ENCODE assay signal across 16 cellular contexts in genomic region chr1:172270605-172271004, GRCh38.
DNase-seq lines count a peak whose midpoint lies in the region; ATAC-seq and TF ChIP-seq lines count a peak whose summit lies in the region.
"Had no signal": no experiment of that assay in that cellular context is flagged by ENCODE, and none has a peak within 500 bp of the region (broad histone marks: within the 10 kb centered on the region; RNA-seq: fewer than 3 reads in every experiment).

No MANE protein-coding gene starts in this region.

- peak overlapping the region; percentile 28 for H3K4me3 Mint-ChIP-seq in natural killer cell treated with Interleukin-12 subunit alpha and Interleukin-12 subunit beta and Interleukin-15 and Interleukin-18, amount 100 ng/mL, for 72 hours
- H3K4me3 Mint-ChIP-seq in natural killer cell, result no peak overlapping the region
- peak overlapping the region; percentile 63 for H3K4me3 Mint-ChIP-seq in activated T-helper 2 cell treated with anti-CD3 and anti-CD28 coated beads, Interferon-gamma antibody, Interleukin-2, Interleukin-4, amounts not matched to agents 10 μg/mL and 5 μg/mL and 100 μg/mL, durations not matched to agents 14 hours and 24 hours and 36 hours (ENCODE audit: low read depth)
- H3K4me3 Mint-ChIP-seq: GM23338; stimulated activated naive B cell treated with anti-CD40 and anti-IgM and Interleukin-4, amounts not matched to agents 10 μg/mL and 1 μg/mL and 100 μg/mL, for 72 hours had no signal

- no peak overlapping the region for H2BK12ac ChIP-seq in mesenchymal stem cell (ENCODE audit: low read length in 2 of 2)

- H2BK15ac ChIP-seq in mesenchymal stem cell (ENCODE audit: low read depth, poor library complexity, severe bottlenecking), result no peak overlapping the region

- H3K27me3 ChIP-seq in mesenchymal stem cell (ENCODE audit: control insufficient read depth in 1 of 2, insufficient read depth in 1 of 2, low read length in 2 of 2), result no peaks in the 10 kb centered on the region
- no peaks in the 10 kb centered on the region for H3K27me3 ChIP-seq in MG63
- H3K27me3 ChIP-seq: heart left ventricle had no signal

- H3K9ac ChIP-seq in mesenchymal stem cell (ENCODE audit: low read length), result peak overlapping the region; percentile 82
- H3K9ac ChIP-seq: parathyroid adenoma had no signal

- H2AFZ ChIP-seq in mesenchymal stem cell (ENCODE audit: low read depth, low read length), result no peak overlapping the region
- H2AFZ ChIP-seq: GM23338, parathyroid adenoma had no signal

- intact Hi-C loops in natural killer cell (cut with micrococcal nuclease), result no loop called here
- intact Hi-C loops in activated T-helper 2 cell treated with anti-CD3 and anti-CD28 coated beads, Interferon-gamma antibody, Interleukin-2, Interleukin-4, amounts not matched to agents 10 μg/mL and 5 μg/mL and 100 μg/mL, durations not matched to agents 14 hours and 24 hours and 36 hours (cut with micrococcal nuclease), result loop anchor here (1.0 to 10.0 kb wide), 9 partner anchors 68 to 424 kb away; partner anchors contain the start of gene SUCO

- TF ChIP-seq CTCF in natural killer cell (IDR thresholded peaks at IDR 0.05), result no peak

- peak in 1 of 2 donors; percentile 71 for ATAC-seq in natural killer cell treated with Interleukin-12 subunit alpha and Interleukin-12 subunit beta and Interleukin-15 and Interleukin-18, amount 100 ng/mL, for 72 hours
- ATAC-seq in natural killer cell (no peak), GM21737 (IDR thresholded peaks at IDR 0.05; ENCODE audit: unreplicated experiment) (no peak)
- ATAC-seq: GM23338; heart left ventricle; stimulated activated naive B cell treated with anti-CD40 and anti-IgM and Interleukin-4, amounts not matched to agents 10 μg/mL and 1 μg/mL and 100 μg/mL, for 72 hours had no signal

- WGBS in mesenchymal stem cell, result no CpG with 5 or more reads among the region's 3 CpGs

- H2AK5ac ChIP-seq in mesenchymal stem cell (ENCODE audit: low read length, severe bottlenecking), result no peak overlapping the region

- peak overlapping the region; percentile 6 to 17 for H3K27ac Mint-ChIP-seq in natural killer cell treated with Interleukin-12 subunit alpha and Interleukin-12 subunit beta and Interleukin-15 and Interleukin-18, amount 100 ng/mL, for 72 hours
- no peak overlapping the region for H3K27ac Mint-ChIP-seq in natural killer cell
- peak overlapping the region; percentile 67 for H3K27ac Mint-ChIP-seq in activated T-helper 2 cell treated with anti-CD3 and anti-CD28 coated beads, Interferon-gamma antibody, Interleukin-2, Interleukin-4, amounts not matched to agents 10 μg/mL and 5 μg/mL and 100 μg/mL, durations not matched to agents 14 hours and 24 hours and 36 hours
- H3K27ac Mint-ChIP-seq: GM23338; stimulated activated naive B cell treated with anti-CD40 and anti-IgM and Interleukin-4, amounts not matched to agents 10 μg/mL and 1 μg/mL and 100 μg/mL, for 72 hours had no signal

- no peak overlapping the region for H3K18ac ChIP-seq in mesenchymal stem cell (ENCODE audit: low read depth in 1 of 2, low read length in 2 of 2)

- peaks cover 4% of the 10 kb centered on the region for H3K9me3 Mint-ChIP-seq in natural killer cell treated with Interleukin-12 subunit alpha and Interleukin-12 subunit beta and Interleukin-15 and Interleukin-18, amount 100 ng/mL, for 72 hours
- no peaks in the 10 kb centered on the region for H3K9me3 Mint-ChIP-seq in natural killer cell
- H3K9me3 Mint-ChIP-seq in activated T-helper 2 cell treated with anti-CD3 and anti-CD28 coated beads, Interferon-gamma antibody, Interleukin-2, Interleukin-4, amounts not matched to agents 10 μg/mL and 5 μg/mL and 100 μg/mL, durations not matched to agents 14 hours and 24 hours and 36 hours, result no peaks in the 10 kb centered on the region
- H3K9me3 Mint-ChIP-seq: GM23338; stimulated activated naive B cell treated with anti-CD40 and anti-IgM and Interleukin-4, amounts not matched to agents 10 μg/mL and 1 μg/mL and 100 μg/mL, for 72 hours had no signal

- H3K27ac ChIP-seq in mesenchymal stem cell (ENCODE audit: low read length, poor library complexity, severe bottlenecking), result no peak overlapping the region
- H3K27ac ChIP-seq: parathyroid adenoma had no signal

- H3K14ac ChIP-seq in mesenchymal stem cell (ENCODE audit: low read length in 2 of 2), result no peak overlapping the region

- H3K36me3 ChIP-seq in mesenchymal stem cell (ENCODE audit: control insufficient read depth in 1 of 2, insufficient read depth in 2 of 2, low read depth in 1 of 2, low read length in 2 of 2) (no peaks in the 10 kb centered on the region), MG63 (no peaks in the 10 kb centered on the region)
- H3K36me3 ChIP-seq: heart left ventricle had no signal

- no peaks in the 10 kb centered on the region for H3K4me1 ChIP-seq in mesenchymal stem cell (ENCODE audit: control insufficient read depth, insufficient read depth, low read depth, low read length)
- H3K4me1 ChIP-seq: parathyroid adenoma had no signal

- no peak overlapping the region for H3K4me2 ChIP-seq in mesenchymal stem cell (ENCODE audit: low read length, poor library complexity, severe bottlenecking)
- H3K4me2 ChIP-seq: GM23338 had no signal

- H4K8ac ChIP-seq in mesenchymal stem cell (ENCODE audit: low read length), result no peak overlapping the region

- no peak overlapping the region for H3K23ac ChIP-seq in mesenchymal stem cell (ENCODE audit: low read length in 2 of 2)

- no peak overlapping the region for H3K4ac ChIP-seq in mesenchymal stem cell (ENCODE audit: low read depth in 1 of 2, low read length in 2 of 2)

- DNase-seq in natural killer cell treated with Interleukin-12 subunit alpha and Interleukin-12 subunit beta and Interleukin-15 and Interleukin-18, amount 100 ng/mL, for 72 hours (ENCODE audit: low spot score), result no peak
- DNase-seq in natural killer cell, result no peak
- DNase-seq in activated T-helper 2 cell treated with anti-CD3 and anti-CD28 coated beads, Interferon-gamma antibody, Interleukin-2, Interleukin-4, amounts not matched to agents 10 μg/mL and 5 μg/mL and 100 μg/mL, durations not matched to agents 14 hours and 24 hours and 36 hours (ENCODE audit: low spot score), result no peak
- peak; percentile 51 for DNase-seq in mesenchymal stem cell
- no peak for DNase-seq in NCI-H2171 (lab: John Stamatoyannopoulos, UW)
- DNase-seq in amniotic stem cell (lab: John Stamatoyannopoulos, UW), result no peak
- no peak for DNase-seq in MG63
- DNase-seq: DMS53; heart left ventricle; NCI-H226; stimulated activated CD4-positive, alpha-beta T cell treated with anti-CD3 and anti-CD28 coated beads, Interleukin-2, amount 100 ng/mL, for 24 hours; stimulated activated naive B cell treated with anti-CD40 and anti-IgM and Interleukin-4, amounts not matched to agents 10 μg/mL and 1 μg/mL and 100 μg/mL, for 72 hours had no signal

- H3K27me3 Mint-ChIP-seq in natural killer cell treated with Interleukin-12 subunit alpha and Interleukin-12 subunit beta and Interleukin-15 and Interleukin-18, amount 100 ng/mL, for 72 hours, result no peaks in the 10 kb centered on the region
- no peaks in the 10 kb centered on the region for H3K27me3 Mint-ChIP-seq in natural killer cell (ENCODE audit: low read depth in 2 of 2)
- no peaks in the 10 kb centered on the region for H3K27me3 Mint-ChIP-seq in activated T-helper 2 cell treated with anti-CD3 and anti-CD28 coated beads, Interferon-gamma antibody, Interleukin-2, Interleukin-4, amounts not matched to agents 10 μg/mL and 5 μg/mL and 100 μg/mL, durations not matched to agents 14 hours and 24 hours and 36 hours (ENCODE audit: low read depth)
- H3K27me3 Mint-ChIP-seq: stimulated activated naive B cell treated with anti-CD40 and anti-IgM and Interleukin-4, amounts not matched to agents 10 μg/mL and 1 μg/mL and 100 μg/mL, for 72 hours had no signal

- H3K9me3 ChIP-seq in mesenchymal stem cell (ENCODE audit: control insufficient read depth, low read length), result no peaks in the 10 kb centered on the region
- H3K9me3 ChIP-seq in MG63, result no peaks in the 10 kb centered on the region
- H3K9me3 ChIP-seq: heart left ventricle had no signal

- H3K36me3 Mint-ChIP-seq in natural killer cell treated with Interleukin-12 subunit alpha and Interleukin-12 subunit beta and Interleukin-15 and Interleukin-18, amount 100 ng/mL, for 72 hours, result no peaks in the 10 kb centered on the region
- no peaks in the 10 kb centered on the region for H3K36me3 Mint-ChIP-seq in natural killer cell
- H3K36me3 Mint-ChIP-seq in activated T-helper 2 cell treated with anti-CD3 and anti-CD28 coated beads, Interferon-gamma antibody, Interleukin-2, Interleukin-4, amounts not matched to agents 10 μg/mL and 5 μg/mL and 100 μg/mL, durations not matched to agents 14 hours and 24 hours and 36 hours (ENCODE audit: low read depth), result peaks cover 3% of the 10 kb centered on the region
- H3K36me3 Mint-ChIP-seq: stimulated activated naive B cell treated with anti-CD40 and anti-IgM and Interleukin-4, amounts not matched to agents 10 μg/mL and 1 μg/mL and 100 μg/mL, for 72 hours had no signal

- peaks cover 1% of the 10 kb centered on the region for H3K79me1 ChIP-seq in mesenchymal stem cell (replicated peaks; ENCODE audit: low read length, poor library complexity, severe bottlenecking)

- H2BK120ac ChIP-seq in mesenchymal stem cell (ENCODE audit: low read depth, low read length), result no peak overlapping the region

- H3K4me1 Mint-ChIP-seq in natural killer cell treated with Interleukin-12 subunit alpha and Interleukin-12 subunit beta and Interleukin-15 and Interleukin-18, amount 100 ng/mL, for 72 hours (ENCODE audit: low read depth in 2 of 2), result peaks cover 14 to 25% of the 10 kb centered on the region in 2 donors
- no peaks in the 10 kb centered on the region for H3K4me1 Mint-ChIP-seq in natural killer cell
- peaks cover 69% of the 10 kb centered on the region for H3K4me1 Mint-ChIP-seq in activated T-helper 2 cell treated with anti-CD3 and anti-CD28 coated beads, Interferon-gamma antibody, Interleukin-2, Interleukin-4, amounts not matched to agents 10 μg/mL and 5 μg/mL and 100 μg/mL, durations not matched to agents 14 hours and 24 hours and 36 hours (ENCODE audit: low read depth)

- H3K4me3 ChIP-seq in mesenchymal stem cell (ENCODE audit: insufficient read depth in 1 of 2, low read depth in 1 of 2, low read length in 2 of 2), result peak overlapping the region in 1 of 2 experiments; percentile 37
- H3K4me3 ChIP-seq in MG63, result no peak overlapping the region
- H3K4me3 ChIP-seq: GM23338, lung had no signal

- no peak overlapping the region for H2BK5ac ChIP-seq in mesenchymal stem cell (ENCODE audit: low read depth, low read length, poor library complexity, severe bottlenecking)

- H4K91ac ChIP-seq in mesenchymal stem cell (ENCODE audit: low read length), result no peak overlapping the region

Comparison
In these comparisons a context has a peak if more than half of its experiments do, and no peak if none do; other contexts are left out.
1. H3K27ac Mint-ChIP-seq: peak in natural killer cell treated with Interleukin-12 subunit alpha and Interleukin-12 subunit beta and Interleukin-15 and Interleukin-18, amount 100 ng/mL, for 72 hours (2 of 2) and activated T-helper 2 cell treated with anti-CD3 and anti-CD28 coated beads, Interferon-gamma antibody, Interleukin-2, Interleukin-4, amounts not matched to agents 10 μg/mL and 5 μg/mL and 100 μg/mL, durations not matched to agents 14 hours and 24 hours and 36 hours (single experiment); none in natural killer cell (0 of 2).